ENCODE assay signal across 18 cellular contexts in the genomic region with DNA sequence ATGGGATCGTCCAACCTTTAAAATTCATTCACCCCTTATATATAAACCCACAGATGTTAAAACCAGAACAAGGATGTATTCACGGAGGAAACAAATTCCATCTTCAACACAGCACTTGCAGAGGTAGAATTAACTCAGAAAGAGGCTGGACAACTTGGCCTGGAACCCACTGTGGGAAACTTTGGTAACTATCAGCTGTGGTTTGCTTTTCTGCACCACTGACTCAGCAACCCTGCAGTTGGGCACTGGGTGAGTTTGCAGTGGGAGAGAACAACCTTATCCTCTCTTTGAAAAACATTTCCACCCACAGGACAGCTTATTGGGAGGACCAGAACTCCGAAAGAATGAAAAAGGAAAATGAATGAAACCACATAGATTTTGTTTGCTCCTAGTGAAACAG.
DNase-seq lines count a peak whose midpoint lies in the region; ATAC-seq, FAIRE-seq and TF ChIP-seq lines count a peak whose summit lies in the region.
"Had no signal": no experiment of that assay in that cellular context is flagged by ENCODE, and none has a peak within 500 bp of the region (broad histone marks: within the 10 kb centered on the region; RNA-seq: fewer than 3 reads in every experiment).

No MANE protein-coding gene starts in this region.

- FAIRE-seq in astrocyte (lab: Jason Lieb, UNC) = no peak

- no peaks in the 10 kb centered on the region for H3K9me3 ChIP-seq in left ventricle myocardium inferior (replicated peaks)
- no peaks in the 10 kb centered on the region for H3K9me3 ChIP-seq in astrocyte (ENCODE audit: insufficient read depth, low read depth, low read length)
- no peaks in the 10 kb centered on the region for H3K9me3 ChIP-seq in aorta (ENCODE audit: control insufficient read depth, low read length)
- H3K9me3 ChIP-seq: HAP-1, heart right ventricle had no signal

- no peak overlapping the region for H3K4me3 Mint-ChIP-seq in astrocyte (ENCODE audit: unreplicated experiment)
- H3K4me3 Mint-ChIP-seq: naive B cell had no signal

- peak overlapping the region; percentile 9 for H3K27ac Mint-ChIP-seq in astrocyte (ENCODE audit: unreplicated experiment)
- H3K27ac Mint-ChIP-seq: naive B cell had no signal

- ATAC-seq in left cardiac atrium = peak; percentile 44 to 76
- ATAC-seq in aorta (ENCODE audit: low FRiP score) = no peak
- ATAC-seq: activated CD4-positive, CD25-positive, alpha-beta regulatory T cell treated with anti-CD3 and anti-CD28 coated beads, Interleukin-2, amount 50 U/mL, for 24 hours; heart right ventricle had no signal

- TF ChIP-seq POLR2A in erythroblast (IDR thresholded peaks at IDR 0.05; ENCODE audit: low read length) = no peak

- H3K36me3 Mint-ChIP-seq in astrocyte (ENCODE audit: low read depth, unreplicated experiment) = no peaks in the 10 kb centered on the region
- H3K36me3 Mint-ChIP-seq: naive B cell had no signal

- WGBS in aorta, 2 donors = 12 to 17% methylated on average over 3 of the region's 3 CpGs

- no peaks in the 10 kb centered on the region for H3K36me3 ChIP-seq in left ventricle myocardium inferior
- H3K36me3 ChIP-seq in astrocyte (ENCODE audit: insufficient read depth, low read length) = no peaks in the 10 kb centered on the region
- no peaks in the 10 kb centered on the region for H3K36me3 ChIP-seq in aorta (ENCODE audit: control insufficient read depth in 1 of 2, insufficient read depth in 2 of 2, low read length in 1 of 2)
- H3K36me3 ChIP-seq: HAP-1, heart right ventricle had no signal

- no peak overlapping the region for H2AFZ ChIP-seq in astrocyte (ENCODE audit: low read depth, low read length)

- H3K4me3 ChIP-seq in left ventricle myocardium inferior = no peak overlapping the region
- H3K4me3 ChIP-seq in astrocyte (ENCODE audit: insufficient read depth, low read depth, low read length) = no peak overlapping the region
- H3K4me3 ChIP-seq in aorta (ENCODE audit: low read length in 2 of 2) = no peak overlapping the region
- H3K4me3 ChIP-seq: HAP-1, heart right ventricle had no signal

- H3K27ac ChIP-seq in left ventricle myocardium inferior (replicated peaks) (no peak overlapping the region), astrocyte (ENCODE audit: low read depth, low read length) (no peak overlapping the region), aorta (ENCODE audit: low read depth in 1 of 2, low read length in 2 of 2) (no peak overlapping the region)
- H3K27ac ChIP-seq: heart right ventricle had no signal

- no peaks in the 10 kb centered on the region for H3K79me2 ChIP-seq in astrocyte (ENCODE audit: insufficient read depth, low read length)

- no peaks in the 10 kb centered on the region for H4K20me1 ChIP-seq in astrocyte (ENCODE audit: insufficient read depth, low read length)

- no peaks in the 10 kb centered on the region for H3K27me3 ChIP-seq in left ventricle myocardium inferior (ENCODE audit: low read depth)
- H3K27me3 ChIP-seq in astrocyte (ENCODE audit: insufficient read depth, low read length) = no peaks in the 10 kb centered on the region
- H3K27me3 ChIP-seq in aorta (ENCODE audit: control insufficient read depth in 1 of 2, insufficient read depth in 2 of 2, low read length in 1 of 2) = no peaks in the 10 kb centered on the region
- H3K27me3 ChIP-seq: heart right ventricle had no signal

- H3K9me3 Mint-ChIP-seq in astrocyte (ENCODE audit: unreplicated experiment) = no peaks in the 10 kb centered on the region
- H3K9me3 Mint-ChIP-seq: naive B cell had no signal

- no peaks in the 10 kb centered on the region for H3K27me3 Mint-ChIP-seq in astrocyte (ENCODE audit: low read depth, unreplicated experiment)

- peaks cover 23% of the 10 kb centered on the region for H3K4me1 Mint-ChIP-seq in astrocyte (ENCODE audit: low read depth, unreplicated experiment)
- H3K4me1 Mint-ChIP-seq: naive B cell had no signal

- intact Hi-C loops in left cardiac atrium (cut with DNase I) = loop anchor here (5.0 kb wide), 2 partner anchors 283 to 728 kb away; no protein-coding TSS in a partner anchor
- intact Hi-C loops in left ventricle myocardium inferior (cut with micrococcal nuclease) = loop anchor here (5.0 kb wide), 1 partner anchor 728 kb away; no protein-coding TSS in a partner anchor
- intact Hi-C loops in aorta (cut with DNase I) = loop anchor here (5.0 to 10.0 kb wide), 3 partner anchors 283 to 866 kb away; no protein-coding TSS in a partner anchor

- TF ChIP-seq CTCF in left ventricle myocardium inferior (IDR thresholded peaks at IDR 0.05; ENCODE audit: borderline replicate concordance) = no peak
- no peak for TF ChIP-seq CTCF in astrocyte (IDR thresholded peaks at IDR 0.05; ENCODE audit: insufficient read depth, low read depth, low read length)

- peaks cover 8% of the 10 kb centered on the region for H3K4me1 ChIP-seq in left ventricle myocardium inferior
- peaks cover 14% of the 10 kb centered on the region for H3K4me1 ChIP-seq in astrocyte (ENCODE audit: insufficient read depth, low read length)
- no peaks in the 10 kb centered on the region for H3K4me1 ChIP-seq in aorta (ENCODE audit: control insufficient read depth in 1 of 2, insufficient read depth in 2 of 2, low read length in 2 of 2)
- H3K4me1 ChIP-seq: HAP-1 had no signal

- H3K9ac ChIP-seq in astrocyte (ENCODE audit: low read length) = no peak overlapping the region

- no peak for DNase-seq in left cardiac atrium
- no peak for DNase-seq in left ventricle myocardium inferior
- DNase-seq in astrocyte (ENCODE audit: low read depth) = peak; percentile 84
- DNase-seq in hepatic stellate cell (ENCODE audit: low spot score) = peak; percentile 50
- no peak for DNase-seq in NCI-H2196 (lab: John Stamatoyannopoulos, UW; ENCODE audit: unreplicated experiment)
- DNase-seq in aorta = no peak
- DNase-seq in SIG-M5 treated with dmso at 0.1 percent for 504 hours (lab: John Stamatoyannopoulos, UW; ENCODE audit: unreplicated experiment) = no peak
- no peak for DNase-seq in erythroblast (lab: John Stamatoyannopoulos, UW)
- DNase-seq: activated CD8-positive, alpha-beta memory T cell treated with anti-CD3 and anti-CD28 coated beads, Interleukin-2, amount 50 U/mL, for 48 hours; activated naive CD4-positive, alpha-beta T cell treated with anti-CD3 and anti-CD28 coated beads, Interleukin-2, amount 50 U/mL, for 16 hours; cerebellar nuclear complex; heart right ventricle; KG1; naive B cell; NCI-H1436 treated with DMSO at 0.1 percent for 48 hours; NCI-H510A treated with DMSO at 0.1 percent for 48 hours had no signal

- peak overlapping the region; percentile 53 for H3K4me2 ChIP-seq in astrocyte (ENCODE audit: low read length)

Comparison
In these comparisons a context has a peak if more than half of its experiments do, and no peak if none do; other contexts are left out.
1. DNase-seq: peak in astrocyte (single experiment) and hepatic stellate cell (single experiment); none in left cardiac atrium (single experiment), left ventricle myocardium inferior (single experiment), NCI-H2196 (single experiment), aorta (0 of 2), SIG-M5 treated with dmso at 0.1 percent for 504 hours (single experiment) and erythroblast (0 of 2).